Comparison of ENCODE assay signal across 16 cellular contexts in genomic region chr16:85724126-85724879, GRCh38. TPM values are rescaled to one million over a fixed set of nuclear protein-coding genes. Genes with fewer than 3 reads are reported as not detected.
"Had no signal": no experiment of that assay in that cellular context is flagged by ENCODE, and none has a peak within 500 bp of the region (broad histone marks: within the 10 kb centered on the region; RNA-seq: fewer than 3 reads in every experiment).

No MANE protein-coding gene starts in this region.

- FAIRE-seq: colon, TTC549 had no signal

- H3K9me3 ChIP-seq: lower lobe of right lung, psoas muscle, thoracic aorta, upper lobe of right lung had no signal

- H3K36me3 ChIP-seq: lower lobe of right lung, thoracic aorta, upper lobe of right lung had no signal

- H3K27me3 ChIP-seq: upper lobe of right lung had no signal

- H3K4me3 ChIP-seq: dorsolateral prefrontal cortex, lower lobe of right lung, psoas muscle, skin epidermis, thoracic aorta, upper lobe of right lung had no signal

- DNase-seq: activated B cell treated with CpG ODN at 0.5 μM for 24 hours; activated CD4-positive, alpha-beta memory T cell treated with anti-CD3 and anti-CD28 coated beads for 36 hours; activated CD4-positive, alpha-beta T cell treated with anti-CD3 and anti-CD28 coated beads for 4 hours; amygdala; caudate nucleus; lower lobe of right lung; occipital lobe; psoas muscle; right cardiac atrium; stimulated activated CD4-positive, alpha-beta T cell treated with anti-CD3 and anti-CD28 coated beads, Interleukin-4, amount 100 ng/mL, for 1 hour; upper lobe of right lung had no signal

- H3K27ac ChIP-seq: dorsolateral prefrontal cortex, lower lobe of right lung, psoas muscle, skin epidermis, thoracic aorta, upper lobe of right lung had no signal

- H3K4me1 ChIP-seq: lower lobe of right lung, upper lobe of right lung had no signal

- ATAC-seq: lower lobe of right lung, psoas muscle, right cardiac atrium, upper lobe of right lung had no signal

RNA-seq across cellular contexts. Expression of gene C16orf74, which starts 26.6 kb away (rescaled TPM):
- total RNA-seq: activated CD4-positive, alpha-beta memory T cell treated with anti-CD3 and anti-CD28 coated beads for 36 hours had no signal
